Comparison of ENCODE assay signal across 29 cellular contexts in genomic region chr10:83233691-83234090, GRCh38.
"Had no signal": no experiment of that assay in that cellular context is flagged by ENCODE, and none has a peak within 500 bp of the region (broad histone marks: within the 10 kb centered on the region; RNA-seq: fewer than 3 reads in every experiment).

No MANE protein-coding gene starts in this region.

- H3K9me3 ChIP-seq: colonic mucosa, esophagus muscularis mucosa, esophagus squamous epithelium, gastrocnemius medialis, gastroesophageal sphincter, heart left ventricle, heart right ventricle had no signal

- DNase-seq: colonic mucosa; cortex of kidney; dermis blood vessel endothelial cell; dorsolateral prefrontal cortex; effector CD4-positive, alpha-beta T cell; effector CD8-positive, alpha-beta T cell; effector memory CD4-positive, alpha-beta T cell; effector memory CD8-positive, alpha-beta T cell; endodermal cell; erythroblast; esophagus squamous epithelium; foreskin fibroblast; foreskin keratinocyte; foreskin melanocyte; gastrocnemius medialis; glutamatergic neuron; head of caudate nucleus; heart left ventricle; heart right ventricle had no signal

- H3K36me3 ChIP-seq: colonic mucosa, esophagus muscularis mucosa, esophagus squamous epithelium, gastrocnemius medialis, gastroesophageal sphincter, heart left ventricle, heart right ventricle had no signal

- H3K4me3 ChIP-seq: colonic mucosa, coronary artery, dorsolateral prefrontal cortex, esophagus muscularis mucosa, esophagus squamous epithelium, gastrocnemius medialis, gastroesophageal sphincter, heart left ventricle, heart right ventricle, hepatocyte had no signal

- H3K27me3 ChIP-seq: colonic mucosa, dorsolateral prefrontal cortex, esophagus muscularis mucosa, esophagus squamous epithelium, foreskin keratinocyte, gastrocnemius medialis, gastroesophageal sphincter, heart left ventricle, heart right ventricle, hepatocyte had no signal

- H3K4me3 Mint-ChIP-seq: dendritic cell treated with granulocyte-macrophage colony-stimulating factor and Interleukin-4, amounts not matched to agents 40 ng/mL and 50 ng/mL, for 4 days; effector memory CD8-positive, alpha-beta T cell; endodermal cell had no signal

- H3K27ac ChIP-seq: colonic mucosa, coronary artery, dorsolateral prefrontal cortex, epithelial cell of prostate, esophagus muscularis mucosa, esophagus squamous epithelium, foreskin keratinocyte, gastrocnemius medialis, gastroesophageal sphincter, heart left ventricle, heart right ventricle, hepatocyte had no signal

- FAIRE-seq: colon, endothelial cell of umbilical vein, frontal cortex had no signal

- H3K27ac Mint-ChIP-seq: dendritic cell treated with granulocyte-macrophage colony-stimulating factor and Interleukin-4, amounts not matched to agents 40 ng/mL and 50 ng/mL, for 4 days; effector memory CD8-positive, alpha-beta T cell; endodermal cell had no signal

- H3K9me3 Mint-ChIP-seq: dendritic cell treated with granulocyte-macrophage colony-stimulating factor and Interleukin-4, amounts not matched to agents 40 ng/mL and 50 ng/mL, for 4 days had no signal

- H3K27me3 Mint-ChIP-seq: dendritic cell treated with granulocyte-macrophage colony-stimulating factor and Interleukin-4, amounts not matched to agents 40 ng/mL and 50 ng/mL, for 4 days; effector memory CD8-positive, alpha-beta T cell had no signal

- H3K4me1 ChIP-seq: colonic mucosa, esophagus muscularis mucosa, esophagus squamous epithelium, foreskin keratinocyte, gastrocnemius medialis, gastroesophageal sphincter, heart left ventricle, heart right ventricle had no signal

- ATAC-seq: effector memory CD8-positive, alpha-beta T cell; esophagus mucosa; foreskin keratinocyte; gastrocnemius medialis; gastroesophageal sphincter; heart left ventricle; heart right ventricle had no signal
